8 cellular contexts compared by ENCODE assay signal in the genomic region with DNA sequence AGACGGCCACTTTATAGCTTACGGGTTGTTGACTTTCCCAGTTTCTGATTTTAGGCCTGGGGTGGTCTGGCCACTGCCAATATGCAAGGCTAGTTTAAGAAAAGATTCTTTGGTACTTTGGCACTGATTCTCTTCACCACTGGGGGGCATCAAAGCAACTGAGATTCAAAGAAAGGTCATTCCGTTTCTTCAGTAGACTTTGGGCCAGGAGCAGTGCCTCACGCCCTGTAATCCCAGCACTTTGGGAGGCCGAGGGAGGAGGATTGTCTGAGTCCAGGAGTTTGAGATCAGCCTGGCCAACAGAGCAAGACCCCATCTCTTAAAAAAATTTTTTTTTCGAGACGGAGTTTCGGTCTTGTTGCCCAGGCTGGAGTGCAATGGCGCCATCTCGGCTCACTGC. TPM values are rescaled to one million over a fixed set of nuclear protein-coding genes. Genes with fewer than 3 reads are reported as not detected.
DNase-seq lines count a peak whose midpoint lies in the region; ATAC-seq, FAIRE-seq and TF ChIP-seq lines count a peak whose summit lies in the region.

No MANE protein-coding gene starts in this region.

- H2BK20ac ChIP-seq in H1 (ENCODE audit: low read length), result no peak overlapping the region

- H3K9me3 Mint-ChIP-seq in nephron, result peaks cover 14% of the 10 kb centered on the region

- peak; percentile 54 to 64 for TF ChIP-seq RAD21 in H1 (IDR thresholded peaks at IDR 0.05 in 1 of 2, conservative IDR thresholded peaks at IDR 0.05 in 1 of 2; ENCODE audit: low read depth in 2 of 2, low read length in 2 of 2)

- H2AK5ac ChIP-seq in H1 (ENCODE audit: low read depth, low read length), result no peak overlapping the region

- no peak for TF ChIP-seq POLR2A in H1 (IDR thresholded peaks at IDR 0.05; ENCODE audit: control extremely low read depth in 1 of 2, low read depth in 2 of 2, low read length in 2 of 2)

- BruUV-seq in A673 (replicated peaks; lab: Mats Ljungman, UMichigan), result no TSS peak

- DNase-seq in A673 (ENCODE audit: low spot score) (peak; percentile 65), GM12864 (ENCODE audit: low read depth) (no peak), RPMI7951 (ENCODE audit: low read depth) (peak; percentile 49), H1 (ENCODE audit: low read depth in 1 of 2, low spot score in 2 of 2) (peak in 1 of 2 experiments; percentile 58), ecto neural progenitor cell (ENCODE audit: low spot score) (no peak), NCI-H774 (lab: John Stamatoyannopoulos, UW) (no peak)

- no peak overlapping the region for H4K91ac ChIP-seq in H1 (replicated peaks; ENCODE audit: insufficient read length, low read length)

- H2BK5ac ChIP-seq in H1 (ENCODE audit: low read depth, low read length), result no peak overlapping the region

- H3K27me3 ChIP-seq in A673 (replicated peaks; ENCODE audit: insufficient read depth, low read depth, low read length, poor library complexity) (no peaks in the 10 kb centered on the region), H1 (replicated peaks in 1 of 4; ENCODE audit: control insufficient read depth in 3 of 4, extremely low read depth in 1 of 4, insufficient read depth in 3 of 4, low read length in 3 of 4) (no peaks in the 10 kb centered on the region)

- H3K27ac ChIP-seq in A673 (ENCODE audit: low read depth, low read length, poor library complexity, severe bottlenecking) (no peak overlapping the region), H1 (ENCODE audit: low read depth, low read length) (no peak overlapping the region)

- FAIRE-seq in H1 (lab: Jason Lieb, UNC), result no peak

- no peak overlapping the region; a peak in 1 of 7 replicates for H3K9ac ChIP-seq in H1 (replicated peaks in 1 of 4; ENCODE audit: extremely low read depth in 1 of 4, low read depth in 3 of 4, low read length in 3 of 4)

- H3K23ac ChIP-seq in H1 (ENCODE audit: insufficient read length), result no peak overlapping the region

- H4K20me1 ChIP-seq in H1 (replicated peaks in 1 of 2; ENCODE audit: control insufficient read depth in 1 of 2, insufficient read depth in 2 of 2, low read length in 2 of 2), result peaks cover 2 to 5% of the 10 kb centered on the region in 2 experiments

- H3K4me3 Mint-ChIP-seq in nephron, result no peak overlapping the region

- H3K4me3 ChIP-seq in A673 (ENCODE audit: low read depth, low read length, poor library complexity, severe bottlenecking), result no peak overlapping the region
- H3K4me3 ChIP-seq in GM12864 (ENCODE audit: low read depth, low read length), result no peak overlapping the region
- no peak overlapping the region for H3K4me3 ChIP-seq in H1 (ENCODE audit: extremely low read depth in 1 of 4, insufficient read depth in 2 of 4, low read depth in 3 of 4, low read length in 4 of 4)

- no peak overlapping the region for H4K5ac ChIP-seq in H1 (ENCODE audit: insufficient read length, low read depth, low read length)

- no peak for ATAC-seq in GM19455 (IDR thresholded peaks at IDR 0.05; ENCODE audit: unreplicated experiment)

- H3K4ac ChIP-seq in H1 (replicated peaks; ENCODE audit: insufficient read length, low read depth, low read length), result no peak overlapping the region

- H3K27ac Mint-ChIP-seq in nephron, result no peak overlapping the region

- H3K18ac ChIP-seq in H1 (ENCODE audit: extremely low read depth, low read length), result no peak overlapping the region

- no peaks in the 10 kb centered on the region for H3K79me2 ChIP-seq in H1 (ENCODE audit: control insufficient read depth in 1 of 2, insufficient read depth in 2 of 2, low read length in 2 of 2)

- 88% methylated on average over 10 of the region's 10 CpGs; no CpG with 5 or more reads in 1 of the 2 experiments for WGBS in H1 (ENCODE audit: extremely low coverage in 1 of 2, insufficient coverage in 1 of 2, insufficient read length in 1 of 2, insufficient replicate concordance in 2 of 2, low coverage in 1 of 2, low lambda C conversion rate in 2 of 2, missing lambda C conversion rate in 1 of 2), 2 experiments

- TF ChIP-seq CTCF in A673 (conservative IDR thresholded peaks at IDR 0.05; ENCODE audit: low read depth, low read length) (peak; percentile 67), GM12864 (IDR thresholded peaks at IDR 0.05; ENCODE audit: low read depth, low read length, missing control alignments) (peak; percentile 68), H1 (IDR thresholded peaks at IDR 0.05; ENCODE audit: control extremely low read depth in 1 of 3, insufficient read depth in 1 of 3, low read depth in 1 of 3, low read length in 3 of 3) (peak in 2 of 3 experiments; percentile 57 to 62; a peak in 3 of 4 replicates), nephron (IDR thresholded peaks at IDR 0.05; ENCODE audit: unreplicated experiment in 3 of 3) (peak; percentile 35 to 48 (median 41))

- no peak overlapping the region for H2BK12ac ChIP-seq in H1 (ENCODE audit: low read depth, low read length)

- no peaks in the 10 kb centered on the region for H3K23me2 ChIP-seq in H1 (ENCODE audit: low read depth, low read length)

- no peak for TF ChIP-seq EP300 in H1 (IDR thresholded peaks at IDR 0.05; ENCODE audit: borderline replicate concordance in 1 of 2, low read depth in 2 of 2, low read length in 2 of 2)

- no peak overlapping the region for H2BK120ac ChIP-seq in H1 (replicated peaks; ENCODE audit: low read depth, low read length)

- H3K9me3 ChIP-seq in A673 (ENCODE audit: low read depth, low read length, poor library complexity, severe bottlenecking) (no peaks in the 10 kb centered on the region), H1 (ENCODE audit: insufficient read depth in 2 of 2, low read depth in 1 of 2, low read length in 1 of 2) (no peaks in the 10 kb centered on the region)

- no peak overlapping the region for H3K56ac ChIP-seq in H1 (replicated peaks; ENCODE audit: insufficient read length, low read depth, low read length)

- CTCF ChIA-PET in A673 (lab: Charles Lee), result no interaction called here
- CTCF ChIA-PET in H1 (lab: Charles Lee; ENCODE audit: partially characterized antibody), result interaction anchor here (0.6 to 3.4 kb wide), 26 partner anchors 9 to 363 kb away, joined by 3 to 18 read pairs (median 4); a partner anchor contains a TSS

- no peak overlapping the region for H3K14ac ChIP-seq in H1 (ENCODE audit: insufficient read length)

- H3K36me3 ChIP-seq in A673 (ENCODE audit: insufficient read depth, low read length, poor library complexity, severe bottlenecking), result peaks cover 88% of the 10 kb centered on the region
- peaks cover 36 to 69% (median 60%) of the 10 kb centered on the region in 4 experiments for H3K36me3 ChIP-seq in H1 (ENCODE audit: control insufficient read depth in 2 of 4, insufficient read depth in 4 of 4, low read length in 3 of 4)

- no peak overlapping the region for H2AFZ ChIP-seq in H1 (ENCODE audit: low read length)

- H3K27me3 Mint-ChIP-seq in nephron (ENCODE audit: low read depth), result no peaks in the 10 kb centered on the region

- H3K4me2 ChIP-seq in H1 (ENCODE audit: insufficient read depth in 1 of 2, low read depth in 2 of 2, low read length in 2 of 2), result no peak overlapping the region

- intact Hi-C loops in A673 (cut with micrococcal nuclease; ENCODE audit: unreplicated experiment), result no loop called here

- H2BK15ac ChIP-seq in H1 (ENCODE audit: low read length), result no peak overlapping the region

- H3K36me3 Mint-ChIP-seq in nephron (ENCODE audit: low read depth), result peaks cover 78% of the 10 kb centered on the region

- no peaks in the 10 kb centered on the region for H3K4me1 ChIP-seq in A673 (ENCODE audit: insufficient read depth, low read length, poor library complexity, severe bottlenecking)
- H3K4me1 ChIP-seq in H1 (replicated peaks in 1 of 4; ENCODE audit: control insufficient read depth in 3 of 4, insufficient read depth in 4 of 4, low read length in 3 of 4), result no peaks in the 10 kb centered on the region

- no peaks in the 10 kb centered on the region; the same call in 1 of the 2 replicates for H3K79me1 ChIP-seq in H1 (ENCODE audit: low read depth, low read length)

- H4K8ac ChIP-seq in H1 (ENCODE audit: extremely low read depth, insufficient read depth, low read length), result no peak overlapping the region

- POLR2A ChIA-PET in A673 (lab: Charles Lee; ENCODE audit: low non-redundant PET) (no interaction called here), H1 (lab: Charles Lee; ENCODE audit: partially characterized antibody) (no interaction called here)

- no peaks in the 10 kb centered on the region for H3K4me1 Mint-ChIP-seq in nephron

TF ChIP-seq in H1, 55 proteins besides CTCF, POLR2A, EP300 and RAD21 (continues in another document):
- TF ChIP-seq NRF1 (IDR thresholded peaks at IDR 0.05; ENCODE audit: low read depth, low read length) (no peak), ZNF274 (IDR thresholded peaks at IDR 0.05; ENCODE audit: borderline replicate concordance, extremely low read depth, low read length) (no peak), KDM1A (IDR thresholded peaks at IDR 0.05; ENCODE audit: borderline replicate concordance, low read length) (peak; percentile 62; the same call in 1 of the 2 replicates), SIN3A (conservative IDR thresholded peaks at IDR 0.05 in 1 of 2, IDR thresholded peaks at IDR 0.05 in 1 of 2; ENCODE audit: low read depth in 1 of 2, low read length in 2 of 2) (no peak), CHD2 (IDR thresholded peaks at IDR 0.05; ENCODE audit: low read length) (no peak)

RNA-seq across cellular contexts. Expression of a gene that starts 53.0 kb away (rescaled TPM):
- 211 and 231 TPM in 2 replicates for total RNA-seq in A673 (2021)
- 21.6 and 23.6 TPM in 2 replicates for total RNA-seq in RPMI7951 (2014; rRNA removed; shearing (Covaris generic))
- total RNA-seq in H1 (2021; fragmentation: NEBNext Ultra II Directional; extraction: Animal tissue kit (Norgen Biotek cat#: 25700)), result 181 and 194 TPM in 2 replicates
- polyA plus RNA-seq in H1 (2011; rRNA removed), result 56.0 and 79.1 TPM in 2 replicates
- polyA plus RNA-seq in H1 (2011; cell fraction: cytosol; rRNA removed), result 99.5 TPM
- polyA plus RNA-seq in H1 (2011; cell fraction: nucleus; rRNA removed), result 60.9 TPM
- polyA plus RNA-seq in H1 (2012, experiment 1 of 2), result 111 to 130 TPM (median 121 TPM) in 4 replicates
- polyA plus RNA-seq in H1 (2012, experiment 2 of 2), result 7.4 TPM
- 49.6 TPM for polyA plus RNA-seq in H1 (2013, experiment 1 of 2)
- polyA plus RNA-seq in H1 (2013, experiment 2 of 2), result 48.1 TPM
- 119 and 146 TPM in 2 replicates for polyA minus RNA-seq in H1 (2011; rRNA and poly(A)+ RNA removed)
- 46.3 TPM for polyA minus RNA-seq in H1 (2011; cell fraction: cytosol; rRNA and poly(A)+ RNA removed)
- polyA minus RNA-seq in H1 (2011; cell fraction: nucleus; rRNA and poly(A)+ RNA removed), result 35.2 TPM

RNA-seq across cellular contexts. Expression of a gene that starts 53.1 kb away (rescaled TPM):
- 28.1 and 31.6 TPM in 2 replicates for total RNA-seq in A673 (2021)
- total RNA-seq in RPMI7951 (2014; rRNA removed; shearing (Covaris generic)), result 5.6 and 6.2 TPM in 2 replicates
- 22.0 and 23.4 TPM in 2 replicates for total RNA-seq in H1 (2021; fragmentation: NEBNext Ultra II Directional; extraction: Animal tissue kit (Norgen Biotek cat#: 25700))
- 10.5 and 11.3 TPM in 2 replicates for polyA plus RNA-seq in H1 (2011; rRNA removed)
- 14.4 TPM for polyA plus RNA-seq in H1 (2011; cell fraction: cytosol; rRNA removed)
- 17.5 TPM for polyA plus RNA-seq in H1 (2011; cell fraction: nucleus; rRNA removed)
- polyA plus RNA-seq in H1 (2012, experiment 1 of 2), result 13.0 to 17.1 TPM (median 14.5 TPM) in 4 replicates
- polyA plus RNA-seq in H1 (2012, experiment 2 of 2), result 5.4 TPM
- polyA plus RNA-seq in H1 (2013, experiment 1 of 2), result 11.9 TPM
- 11.6 TPM for polyA plus RNA-seq in H1 (2013, experiment 2 of 2)
- polyA minus RNA-seq in H1 (2011; rRNA and poly(A)+ RNA removed), result 31.0 and 41.8 TPM in 2 replicates
- 10.9 TPM for polyA minus RNA-seq in H1 (2011; cell fraction: cytosol; rRNA and poly(A)+ RNA removed)
- 29.5 TPM for polyA minus RNA-seq in H1 (2011; cell fraction: nucleus; rRNA and poly(A)+ RNA removed)

Comparison
In these comparisons a context has a peak if more than half of its experiments do, and no peak if none do; other contexts are left out.
1. DNase-seq: peak in A673 (single experiment) and RPMI7951 (single experiment); none in GM12864 (single experiment), ecto neural progenitor cell (single experiment) and NCI-H774 (single experiment).
2. Peak in every context shown above with its lines, with median percentiles within 50 percentile points of each other: CTCF ChIP-seq.